In the genomic region with DNA sequence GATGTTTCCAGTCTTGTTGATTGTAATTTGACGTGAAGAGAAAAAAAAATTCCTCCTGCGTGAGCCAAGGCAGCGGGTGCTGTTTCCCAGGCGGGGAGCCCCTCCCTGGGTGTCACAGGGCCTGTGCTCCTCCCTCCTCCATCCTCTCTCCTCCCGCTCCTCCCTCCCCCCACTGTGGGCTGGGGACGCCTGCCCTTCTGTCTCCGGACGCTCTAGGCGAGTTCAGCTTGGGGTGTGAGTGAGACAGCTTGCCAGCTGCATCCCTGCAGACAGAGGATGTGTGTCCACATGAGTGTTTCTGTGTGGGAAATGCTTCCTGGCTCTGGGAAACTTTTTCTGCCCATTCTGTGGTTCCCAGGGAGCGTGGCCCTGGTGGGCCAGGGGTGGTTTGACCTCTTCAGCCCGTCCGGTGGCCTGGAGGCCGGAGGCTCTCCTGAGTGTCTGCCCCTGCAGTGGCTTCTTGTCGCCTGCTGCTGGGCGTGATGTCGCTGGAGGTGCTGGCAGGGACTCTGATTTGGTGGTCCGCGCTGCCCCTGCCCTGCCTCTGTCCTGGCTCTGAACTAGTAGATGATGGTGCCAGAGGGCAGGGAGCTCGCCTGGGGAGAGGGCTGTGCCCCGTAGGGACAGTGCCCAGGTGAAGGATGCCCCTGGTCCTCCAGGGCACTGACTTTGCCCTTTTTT, we compare ENCODE assay signal across 10 cellular contexts.
DNase-seq lines count a peak whose midpoint lies in the region; ATAC-seq, FAIRE-seq and TF ChIP-seq lines count a peak whose summit lies in the region.
"Had no signal": no experiment of that assay in that cellular context is flagged by ENCODE, and none has a peak within 500 bp of the region (broad histone marks: within the 10 kb centered on the region; RNA-seq: fewer than 3 reads in every experiment).

No MANE protein-coding gene starts in this region.

- TF ChIP-seq RAD21 in K562 (CRISPR knock-in tag; conservative IDR thresholded peaks at IDR 0.05 in 1 of 2, IDR thresholded peaks at IDR 0.05 in 1 of 2), result no peak

- H3K4me1 ChIP-seq in HEK293 (ENCODE audit: control insufficient read depth, insufficient read depth, low read length) (no peaks in the 10 kb centered on the region), K562 (replicated peaks in 1 of 2; ENCODE audit: control insufficient read depth in 2 of 2, insufficient read depth in 2 of 2, low read length in 2 of 2) (peaks cover 4 to 39% of the 10 kb centered on the region in 2 experiments; a peak in 3 of 5 replicates), SJCRH30 (no peaks in the 10 kb centered on the region)

- CTCF ChIA-PET in HEK293 (lab: Yijun Ruan, JAX) (interaction anchor here (0.5 kb wide), 1 partner anchor 27 kb away, joined by 3 read pairs; no protein-coding TSS in a partner anchor), K562 (lab: Yijun Ruan, JAX; ENCODE audit: low intra/inter-chr PET ratio) (no interaction called here)

- H3K27ac ChIP-seq in HEK293 (ENCODE audit: extremely low read depth, low read depth, low read length) (no peak overlapping the region), K562 (ENCODE audit: extremely low read depth, low read depth, low read length) (no peak overlapping the region; the same call in 2 of the 3 replicates), SJCRH30 (no peak overlapping the region)
- H3K27ac ChIP-seq: PC-9 had no signal

- H3K27me3 ChIP-seq in K562 (ENCODE audit: control insufficient read depth in 2 of 2, insufficient read depth in 2 of 2, low read length in 2 of 2) (no peaks in the 10 kb centered on the region), SJCRH30 (no peaks in the 10 kb centered on the region)

- no peaks in the 10 kb centered on the region for H4K20me1 ChIP-seq in K562 (replicated peaks; ENCODE audit: control insufficient read depth, insufficient read depth, low read length)

- H3K36me3 ChIP-seq in HEK293 (ENCODE audit: control insufficient read depth in 2 of 2, insufficient read depth in 1 of 2, low read length in 2 of 2) (peaks cover 0 to 54% of the 10 kb centered on the region in 2 experiments; a peak in 2 of 3 replicates), K562 (ENCODE audit: control insufficient read depth, insufficient read depth, low read length) (peaks cover 24% of the 10 kb centered on the region; the same call in 2 of the 3 replicates), SJCRH30 (peaks cover 34% of the 10 kb centered on the region)

- no peak overlapping the region for H3K4me2 ChIP-seq in K562 (ENCODE audit: insufficient read depth, low read length)
- H3K4me2 ChIP-seq: PC-9 had no signal

- TF ChIP-seq EP300 in K562 (IDR thresholded peaks at IDR 0.05; ENCODE audit: low read length), result no peak

- DNase-seq in K562 (ENCODE audit: extremely low read depth in 1 of 4, low spot score in 3 of 4) (peak; percentile 27 to 43 (median 32)), hippocampal formation (lab: John Stamatoyannopoulos, UW) (peak; percentile 79 to 80), putamen (ENCODE audit: low spot score) (peak; percentile 87), SJCRH30 (no peak), NCI-H526 (lab: John Stamatoyannopoulos, UW) (no peak), T-helper 9 cell (no peak)
- DNase-seq: activated CD4-positive, alpha-beta memory T cell treated with anti-CD3 and anti-CD28 coated beads for 36 hours; PC-9 had no signal

- 67% methylated on average over 10 of the region's 20 CpGs for WGBS in K562 (ENCODE audit: insufficient coverage, low coverage, missing lambda C conversion rate)

- POLR2A ChIA-PET in HEK293 (lab: Yijun Ruan, JAX) (no interaction called here), K562 (lab: Yijun Ruan, JAX) (interaction anchor here (0.5 kb wide), 2 partner anchors 20 to 558 kb away, joined by 3 read pairs; no protein-coding TSS in a partner anchor)

- no peaks in the 10 kb centered on the region for H3K9me1 ChIP-seq in K562 (ENCODE audit: control insufficient read depth, insufficient read depth, low read length)

- H3K4me3 ChIP-seq in HEK293 (ENCODE audit: low read depth, low read length), result no peak overlapping the region
- no peak overlapping the region for H3K4me3 ChIP-seq in K562
- no peak overlapping the region for H3K4me3 ChIP-seq in SJCRH30
- H3K4me3 ChIP-seq: PC-9 had no signal

- FAIRE-seq in K562 (lab: Jason Lieb, UNC), result no peak

- H2AFZ ChIP-seq in K562 (ENCODE audit: low read depth, low read length), result 0 out of 2 replicates have a peak overlapping the region, but pooled peaks have one; percentile 4
- H2AFZ ChIP-seq: PC-9 had no signal

- BruUV-seq in K562 (replicated peaks; lab: Mats Ljungman, UMichigan), result no TSS peak

- H3K79me2 ChIP-seq in K562 (ENCODE audit: control insufficient read depth, insufficient read depth, low read length), result no peaks in the 10 kb centered on the region

- ATAC-seq in K562 (peak; percentile 77), HG03139 (IDR thresholded peaks at IDR 0.05; ENCODE audit: unreplicated experiment) (no peak)

- no peak for TF ChIP-seq POLR2A in K562 (conservative IDR thresholded peaks at IDR 0.05)

- H3K9me3 ChIP-seq in HEK293 (ENCODE audit: control insufficient read depth, insufficient read depth, low read depth, low read length) (no peaks in the 10 kb centered on the region), K562 (replicated peaks; ENCODE audit: control insufficient read depth, insufficient read depth, low read depth, low read length) (no peaks in the 10 kb centered on the region), SJCRH30 (replicated peaks) (no peaks in the 10 kb centered on the region)

- in situ Hi-C loops in K562 (cut with MboI), result no loop called here

- TF ChIP-seq CTCF in HEK293 (tag by site-specific recombination; IDR thresholded peaks at IDR 0.05) (no peak), K562 (IDR thresholded peaks at IDR 0.05 in 2 of 3, conservative IDR thresholded peaks at IDR 0.05 in 1 of 3; ENCODE audit: insufficient read depth in 2 of 3, low read depth in 1 of 3, low read length in 3 of 3) (no peak)

- peak overlapping the region in 1 of 2 experiments; percentile 52; a peak in 2 of 4 replicates for H3K9ac ChIP-seq in K562 (ENCODE audit: insufficient read depth in 1 of 2, low read depth in 2 of 2, low read length in 2 of 2)

- intact Hi-C loops in K562 (cut with micrococcal nuclease), result no loop called here

TF ChIP-seq in HEK293, 187 proteins besides CTCF, POLR2A, EP300 and RAD21:
- TF ChIP-seq ZNF670 (tag by site-specific recombination; IDR thresholded peaks at IDR 0.05; ENCODE audit: low read depth) (no peak), ZNF341 (tag by site-specific recombination; IDR thresholded peaks at IDR 0.05; ENCODE audit: low read depth) (peak; percentile 66)

TF ChIP-seq in K562, 482 proteins besides CTCF, POLR2A, EP300 and RAD21 (continues in another document):
- TF ChIP-seq SNIP1 (IDR thresholded peaks at IDR 0.05; ENCODE audit: low read depth) (no peak), ZNF263 (CRISPR knock-in tag; IDR thresholded peaks at IDR 0.05; ENCODE audit: borderline replicate concordance) (peak; percentile 64; the same call in 1 of the 2 replicates), NFIC (IDR thresholded peaks at IDR 0.05) (peak; percentile 34)
- TF ChIP-seq, protein P1, sequence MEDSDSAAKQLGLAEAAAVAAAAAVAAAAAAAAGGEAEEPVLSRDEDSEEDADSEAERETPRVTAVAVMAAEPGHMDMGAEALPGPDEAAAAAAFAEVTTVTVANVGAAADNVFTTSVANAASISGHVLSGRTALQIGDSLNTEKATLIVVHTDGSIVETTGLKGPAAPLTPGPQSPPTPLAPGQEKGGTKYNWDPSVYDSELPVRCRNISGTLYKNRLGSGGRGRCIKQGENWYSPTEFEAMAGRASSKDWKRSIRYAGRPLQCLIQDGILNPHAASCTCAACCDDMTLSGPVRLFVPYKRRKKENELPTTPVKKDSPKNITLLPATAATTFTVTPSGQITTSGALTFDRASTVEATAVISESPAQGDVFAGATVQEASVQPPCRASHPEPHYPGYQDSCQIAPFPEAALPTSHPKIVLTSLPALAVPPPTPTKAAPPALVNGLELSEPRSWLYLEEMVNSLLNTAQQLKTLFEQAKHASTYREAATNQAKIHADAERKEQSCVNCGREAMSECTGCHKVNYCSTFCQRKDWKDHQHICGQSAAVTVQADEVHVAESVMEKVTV (CRISPR knock-in tag; IDR thresholded peaks at IDR 0.05), result no peak
- TF ChIP-seq, protein P2, sequence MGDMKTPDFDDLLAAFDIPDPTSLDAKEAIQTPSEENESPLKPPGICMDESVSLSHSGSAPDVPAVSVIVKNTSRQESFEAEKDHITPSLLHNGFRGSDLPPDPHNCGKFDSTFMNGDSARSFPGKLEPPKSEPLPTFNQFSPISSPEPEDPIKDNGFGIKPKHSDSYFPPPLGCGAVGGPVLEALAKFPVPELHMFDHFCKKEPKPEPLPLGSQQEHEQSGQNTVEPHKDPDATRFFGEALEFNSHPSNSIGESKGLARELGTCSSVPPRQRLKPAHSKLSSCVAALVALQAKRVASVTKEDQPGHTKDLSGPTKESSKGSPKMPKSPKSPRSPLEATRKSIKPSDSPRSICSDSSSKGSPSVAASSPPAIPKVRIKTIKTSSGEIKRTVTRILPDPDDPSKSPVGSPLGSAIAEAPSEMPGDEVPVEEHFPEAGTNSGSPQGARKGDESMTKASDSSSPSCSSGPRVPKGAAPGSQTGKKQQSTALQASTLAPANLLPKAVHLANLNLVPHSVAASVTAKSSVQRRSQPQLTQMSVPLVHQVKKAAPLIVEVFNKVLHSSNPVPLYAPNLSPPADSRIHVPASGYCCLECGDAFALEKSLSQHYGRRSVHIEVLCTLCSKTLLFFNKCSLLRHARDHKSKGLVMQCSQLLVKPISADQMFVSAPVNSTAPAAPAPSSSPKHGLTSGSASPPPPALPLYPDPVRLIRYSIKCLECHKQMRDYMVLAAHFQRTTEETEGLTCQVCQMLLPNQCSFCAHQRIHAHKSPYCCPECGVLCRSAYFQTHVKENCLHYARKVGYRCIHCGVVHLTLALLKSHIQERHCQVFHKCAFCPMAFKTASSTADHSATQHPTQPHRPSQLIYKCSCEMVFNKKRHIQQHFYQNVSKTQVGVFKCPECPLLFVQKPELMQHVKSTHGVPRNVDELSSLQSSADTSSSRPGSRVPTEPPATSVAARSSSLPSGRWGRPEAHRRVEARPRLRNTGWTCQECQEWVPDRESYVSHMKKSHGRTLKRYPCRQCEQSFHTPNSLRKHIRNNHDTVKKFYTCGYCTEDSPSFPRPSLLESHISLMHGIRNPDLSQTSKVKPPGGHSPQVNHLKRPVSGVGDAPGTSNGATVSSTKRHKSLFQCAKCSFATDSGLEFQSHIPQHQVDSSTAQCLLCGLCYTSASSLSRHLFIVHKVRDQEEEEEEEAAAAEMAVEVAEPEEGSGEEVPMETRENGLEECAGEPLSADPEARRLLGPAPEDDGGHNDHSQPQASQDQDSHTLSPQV (IDR thresholded peaks at IDR 0.05), result peak; percentile 3; the same call in 1 of the 2 replicates

Comparison
In these comparisons a context has a peak if more than half of its experiments do, and no peak if none do; other contexts are left out.
1. DNase-seq: peak in K562 (4 of 4), hippocampal formation (2 of 2) and putamen (single experiment); none in SJCRH30 (0 of 2), NCI-H526 (0 of 2) and T-helper 9 cell (single experiment).